10 cellular contexts compared by ENCODE assay signal in genomic region chr21:46096997-46097825, GRCh38. TPM values are rescaled to one million over a fixed set of nuclear protein-coding genes. Genes with fewer than 3 reads are reported as not detected.
A peak's percentile ranks its signal among the peaks of the same experiment; 100 is the strongest.
DNase-seq lines count a peak whose midpoint lies in the region; ATAC-seq and TF ChIP-seq lines count a peak whose summit lies in the region.
"Had no signal": no experiment of that assay in that cellular context is flagged by ENCODE, and none has a peak within 500 bp of the region (broad histone marks: within the 10 kb centered on the region; RNA-seq: fewer than 3 reads in every experiment).

No MANE protein-coding gene starts in this region.

- no peak overlapping the region for H3K27ac Mint-ChIP-seq in GM23338
- H3K27ac Mint-ChIP-seq in activated T-helper 1 cell treated with anti-CD3 and anti-CD28 coated beads, Interleukin-12 subunit alpha, Interleukin-12 subunit beta, Interleukin-2, Interleukin-4 antibody, amounts not matched to agents 30 ng/mL and 10 ng/mL and 1 ng/mL, durations not matched to agents 14 hours and 24 hours and 36 hours: no peak overlapping the region
- H3K27ac Mint-ChIP-seq in stimulated activated memory B cell treated with anti-CD40 and anti-IgM and Interleukin-4, amounts not matched to agents 10 μg/mL and 1 μg/mL and 100 μg/mL, for 72 hours: no peak overlapping the region
- H3K27ac Mint-ChIP-seq: dendritic cell treated with granulocyte-macrophage colony-stimulating factor and Interleukin-4, amounts not matched to agents 40 ng/mL and 50 ng/mL, for 4 days had no signal

- intact Hi-C loops in activated T-helper 1 cell treated with anti-CD3 and anti-CD28 coated beads, Interleukin-12 subunit alpha, Interleukin-12 subunit beta, Interleukin-2, Interleukin-4 antibody, amounts not matched to agents 30 ng/mL and 10 ng/mL and 1 ng/mL, durations not matched to agents 14 hours and 24 hours and 36 hours (cut with micrococcal nuclease): loop anchor here (5.0 kb wide), 1 partner anchor 125 kb away; no protein-coding TSS in a partner anchor

- H3K27ac ChIP-seq in GM23338 (ENCODE audit: low read depth): no peak overlapping the region
- H3K27ac ChIP-seq: HL-60 had no signal

- H3K79me2 ChIP-seq in GM23338 (replicated peaks; ENCODE audit: insufficient read depth): peaks cover 28% of the 10 kb centered on the region

- H3K9me2 ChIP-seq in GM23338 (ENCODE audit: insufficient read depth): no peaks in the 10 kb centered on the region

- H3F3A ChIP-seq in GM23338 (replicated peaks; ENCODE audit: low read depth): no peaks in the 10 kb centered on the region

- H3K4me3 ChIP-seq in GM23338 (peak overlapping the region; percentile 66), iPS-18c (ENCODE audit: insufficient read depth, low read depth, low read length) (peak overlapping the region; percentile 57)

- TF ChIP-seq CTCF in GM23338 (conservative IDR thresholded peaks at IDR 0.05; ENCODE audit: low read depth in 2 of 2): no peak

- H3K4me1 Mint-ChIP-seq in GM23338: peaks cover 3% of the 10 kb centered on the region; the same call in 1 of the 3 replicates
- H3K4me1 Mint-ChIP-seq in activated T-helper 1 cell treated with anti-CD3 and anti-CD28 coated beads, Interleukin-12 subunit alpha, Interleukin-12 subunit beta, Interleukin-2, Interleukin-4 antibody, amounts not matched to agents 30 ng/mL and 10 ng/mL and 1 ng/mL, durations not matched to agents 14 hours and 24 hours and 36 hours (ENCODE audit: low read depth): no peaks in the 10 kb centered on the region
- H3K4me1 Mint-ChIP-seq in stimulated activated memory B cell treated with anti-CD40 and anti-IgM and Interleukin-4, amounts not matched to agents 10 μg/mL and 1 μg/mL and 100 μg/mL, for 72 hours: no peaks in the 10 kb centered on the region

- DNase-seq in GM23338 (ENCODE audit: low spot score): peak; percentile 48
- no peak for DNase-seq in activated T-helper 1 cell treated with anti-CD3 and anti-CD28 coated beads, Interleukin-12 subunit alpha, Interleukin-12 subunit beta, Interleukin-2, Interleukin-4 antibody, amounts not matched to agents 30 ng/mL and 10 ng/mL and 1 ng/mL, durations not matched to agents 14 hours and 24 hours and 36 hours (ENCODE audit: low spot score)
- no peak for DNase-seq in NCI-H2171 treated with DMSO at 0.1 percent for 48 hours (lab: John Stamatoyannopoulos, UW)
- no peak for DNase-seq in NCI-H187 (lab: John Stamatoyannopoulos, UW)

- peaks cover 24% of the 10 kb centered on the region for H3K36me3 Mint-ChIP-seq in GM23338 (ENCODE audit: low read depth)
- H3K36me3 Mint-ChIP-seq in activated T-helper 1 cell treated with anti-CD3 and anti-CD28 coated beads, Interleukin-12 subunit alpha, Interleukin-12 subunit beta, Interleukin-2, Interleukin-4 antibody, amounts not matched to agents 30 ng/mL and 10 ng/mL and 1 ng/mL, durations not matched to agents 14 hours and 24 hours and 36 hours (ENCODE audit: low read depth): no peaks in the 10 kb centered on the region
- H3K36me3 Mint-ChIP-seq in stimulated activated memory B cell treated with anti-CD40 and anti-IgM and Interleukin-4, amounts not matched to agents 10 μg/mL and 1 μg/mL and 100 μg/mL, for 72 hours: no peaks in the 10 kb centered on the region

- peaks cover 14% of the 10 kb centered on the region for H3K9me3 ChIP-seq in iPS-18c (ENCODE audit: control insufficient read depth, insufficient read depth, low read length)

- peaks cover 10% of the 10 kb centered on the region; the same call in 1 of the 2 replicates for H4K20me1 ChIP-seq in GM23338 (replicated peaks; ENCODE audit: insufficient read depth)

- ATAC-seq in GM23338 (peak; percentile 34), HG02973 (IDR thresholded peaks at IDR 0.05; ENCODE audit: unreplicated experiment) (no peak), GM19452 (IDR thresholded peaks at IDR 0.05; ENCODE audit: unreplicated experiment) (no peak)
- ATAC-seq in stimulated activated memory B cell treated with anti-CD40 and anti-IgM and Interleukin-4, amounts not matched to agents 10 μg/mL and 1 μg/mL and 100 μg/mL, for 72 hours: peak; percentile 50

- H3K36me3 ChIP-seq in GM23338 (ENCODE audit: insufficient read depth): no peaks in the 10 kb centered on the region

- peak overlapping the region; percentile 82 for H3K4me2 ChIP-seq in GM23338

- H3K27me3 Mint-ChIP-seq in GM23338 (ENCODE audit: insufficient read depth, low read depth, poor library complexity): peaks cover 30% of the 10 kb centered on the region
- H3K27me3 Mint-ChIP-seq in activated T-helper 1 cell treated with anti-CD3 and anti-CD28 coated beads, Interleukin-12 subunit alpha, Interleukin-12 subunit beta, Interleukin-2, Interleukin-4 antibody, amounts not matched to agents 30 ng/mL and 10 ng/mL and 1 ng/mL, durations not matched to agents 14 hours and 24 hours and 36 hours (ENCODE audit: insufficient read depth): peaks cover 28% of the 10 kb centered on the region
- H3K27me3 Mint-ChIP-seq in stimulated activated memory B cell treated with anti-CD40 and anti-IgM and Interleukin-4, amounts not matched to agents 10 μg/mL and 1 μg/mL and 100 μg/mL, for 72 hours: peaks cover 54% of the 10 kb centered on the region

- H2AFZ ChIP-seq in GM23338: no peak overlapping the region

- peak overlapping the region; percentile 56 for H3K4me3 Mint-ChIP-seq in GM23338
- H3K4me3 Mint-ChIP-seq in activated T-helper 1 cell treated with anti-CD3 and anti-CD28 coated beads, Interleukin-12 subunit alpha, Interleukin-12 subunit beta, Interleukin-2, Interleukin-4 antibody, amounts not matched to agents 30 ng/mL and 10 ng/mL and 1 ng/mL, durations not matched to agents 14 hours and 24 hours and 36 hours: peak overlapping the region; percentile 55
- peak overlapping the region; percentile 0 for H3K4me3 Mint-ChIP-seq in stimulated activated memory B cell treated with anti-CD40 and anti-IgM and Interleukin-4, amounts not matched to agents 10 μg/mL and 1 μg/mL and 100 μg/mL, for 72 hours
- H3K4me3 Mint-ChIP-seq: dendritic cell treated with granulocyte-macrophage colony-stimulating factor and Interleukin-4, amounts not matched to agents 40 ng/mL and 50 ng/mL, for 4 days had no signal

- H3K27me3 ChIP-seq in GM23338 (ENCODE audit: insufficient read depth): peaks cover 14% of the 10 kb centered on the region; the same call in 1 of the 2 replicates

- H3K4me1 ChIP-seq in GM23338 (ENCODE audit: insufficient read depth): 0 out of 2 replicates have a peak, but pooled peaks cover 3% of the 10 kb centered on the region

- peaks cover 25% of the 10 kb centered on the region for H3K9me3 Mint-ChIP-seq in GM23338
- H3K9me3 Mint-ChIP-seq in activated T-helper 1 cell treated with anti-CD3 and anti-CD28 coated beads, Interleukin-12 subunit alpha, Interleukin-12 subunit beta, Interleukin-2, Interleukin-4 antibody, amounts not matched to agents 30 ng/mL and 10 ng/mL and 1 ng/mL, durations not matched to agents 14 hours and 24 hours and 36 hours: peaks cover under 1% of the 10 kb centered on the region
- peaks cover 2% of the 10 kb centered on the region for H3K9me3 Mint-ChIP-seq in stimulated activated memory B cell treated with anti-CD40 and anti-IgM and Interleukin-4, amounts not matched to agents 10 μg/mL and 1 μg/mL and 100 μg/mL, for 72 hours

TF ChIP-seq in GM23338, 12 proteins besides CTCF, POLR2A, EP300 and RAD21 (continues in another document):
- TF ChIP-seq EZH2 (IDR thresholded peaks at IDR 0.05; ENCODE audit: low read depth, unreplicated experiment): no peak
- TF ChIP-seq POLR2AphosphoS5 (IDR thresholded peaks at IDR 0.05; ENCODE audit: low read depth): no peak

RNA-seq across cellular contexts. Expression of gene COL6A2, which starts 0.7 kb away (rescaled TPM):
- 68.5 and 89.2 TPM in 2 replicates for total RNA-seq in GM23338 (2014; rRNA removed; shearing (Covaris generic))
- polyA plus RNA-seq in GM23338 (2016; fragmentation: Nextera tagmentation; extraction: Ambion mirVana): 28.4 and 31.8 TPM in 2 replicates
- 1.4 and 2.1 TPM in 2 replicates for total RNA-seq in activated T-helper 1 cell treated with anti-CD3 and anti-CD28 coated beads, Interleukin-12 subunit alpha, Interleukin-12 subunit beta, Interleukin-2, Interleukin-4 antibody, amounts not matched to agents 30 ng/mL and 10 ng/mL and 1 ng/mL, durations not matched to agents 14 hours and 24 hours and 36 hours

RNA-seq across cellular contexts. Expression of gene FTCD, which starts 58.2 kb away (rescaled TPM):
- total RNA-seq in GM23338 (2014; rRNA removed; shearing (Covaris generic)): 0.90 and 3.3 TPM in 2 replicates
- 2.3 and 2.6 TPM in 2 replicates for polyA plus RNA-seq in GM23338 (2016; fragmentation: Nextera tagmentation; extraction: Ambion mirVana)
- 0.56 and 0.62 TPM in 2 replicates for total RNA-seq in activated T-helper 1 cell treated with anti-CD3 and anti-CD28 coated beads, Interleukin-12 subunit alpha, Interleukin-12 subunit beta, Interleukin-2, Interleukin-4 antibody, amounts not matched to agents 30 ng/mL and 10 ng/mL and 1 ng/mL, durations not matched to agents 14 hours and 24 hours and 36 hours

Comparison
In these comparisons a context has a peak if more than half of its experiments do, and no peak if none do; other contexts are left out.
1. ATAC-seq: peak in GM23338 (single experiment) and stimulated activated memory B cell treated with anti-CD40 and anti-IgM and Interleukin-4, amounts not matched to agents 10 μg/mL and 1 μg/mL and 100 μg/mL, for 72 hours (single experiment); none in HG02973 (single experiment) and GM19452 (single experiment).
2. H3K4me3 Mint-ChIP-seq: peak in every context shown above with its lines; median percentile 56 in GM23338; 55 in activated T-helper 1 cell treated with anti-CD3 and anti-CD28 coated beads, Interleukin-12 subunit alpha, Interleukin-12 subunit beta, Interleukin-2, Interleukin-4 antibody, amounts not matched to agents 30 ng/mL and 10 ng/mL and 1 ng/mL, durations not matched to agents 14 hours and 24 hours and 36 hours; 0 in stimulated activated memory B cell treated with anti-CD40 and anti-IgM and Interleukin-4, amounts not matched to agents 10 μg/mL and 1 μg/mL and 100 μg/mL, for 72 hours.
3. RNA of gene COL6A2, which starts 0.7 kb away (total RNA-seq): 68.5 to 89.2 TPM in GM23338; 1.4 to 2.1 TPM in activated T-helper 1 cell treated with anti-CD3 and anti-CD28 coated beads, Interleukin-12 subunit alpha, Interleukin-12 subunit beta, Interleukin-2, Interleukin-4 antibody, amounts not matched to agents 30 ng/mL and 10 ng/mL and 1 ng/mL, durations not matched to agents 14 hours and 24 hours and 36 hours; every median in the first group is over 10 times any median in the second.